18 cellular contexts compared by ENCODE assay signal in the genomic region with DNA sequence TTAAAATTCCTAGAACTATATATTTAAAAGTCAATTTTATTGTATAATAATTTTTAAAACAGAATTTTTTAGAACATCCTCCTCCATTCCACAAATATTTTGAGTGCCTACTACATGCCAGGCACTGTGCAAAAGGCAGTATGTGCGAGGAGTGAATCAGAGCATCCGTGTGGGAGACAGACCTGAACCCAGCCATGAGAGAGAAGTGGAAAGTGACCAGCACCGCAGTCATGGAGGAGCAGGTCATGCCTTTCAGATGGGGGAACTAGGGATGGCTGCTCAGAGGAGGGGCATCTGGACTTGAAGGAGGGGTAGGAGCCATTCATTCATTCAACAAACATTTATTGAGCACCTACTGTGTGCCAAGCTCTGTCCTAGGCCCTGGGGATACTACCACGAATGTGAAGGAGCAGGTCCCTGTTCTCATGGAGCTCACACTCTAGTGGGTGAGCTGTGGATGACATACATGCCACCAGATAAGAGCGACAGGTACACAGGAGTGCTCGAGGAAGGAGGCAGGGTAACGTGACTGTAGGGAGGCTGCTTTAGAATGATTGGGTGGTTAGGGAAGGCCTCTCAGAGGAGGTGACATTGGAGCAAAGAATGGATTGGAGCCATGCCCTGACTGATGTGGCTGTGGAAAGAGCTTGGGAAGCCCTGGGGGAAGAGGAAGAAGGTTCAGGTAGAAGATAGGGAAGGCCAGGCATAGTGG. TPM values are rescaled to one million over a fixed set of nuclear protein-coding genes. Genes with fewer than 3 reads are reported as not detected.
DNase-seq lines count a peak whose midpoint lies in the region; ATAC-seq and TF ChIP-seq lines count a peak whose summit lies in the region.
"Had no signal": no experiment of that assay in that cellular context is flagged by ENCODE, and none has a peak within 500 bp of the region (broad histone marks: within the 10 kb centered on the region; RNA-seq: fewer than 3 reads in every experiment).

No MANE protein-coding gene starts in this region.

- H3K79me2 ChIP-seq in mesendoderm (ENCODE audit: control insufficient read depth, insufficient read depth, low read length) (no peaks in the 10 kb centered on the region), MM.1S (ENCODE audit: low read length) (no peaks in the 10 kb centered on the region)

- no peak overlapping the region for H2BK5ac ChIP-seq in mesendoderm (ENCODE audit: low read length)

- in situ Hi-C loops in GM13977 (cut with MboI; ENCODE audit: low pct_unique_long_range_greater_than_20kb, low sequenced_read_pairs, unreplicated experiment): no loop called here

- no peak overlapping the region for H3K9ac ChIP-seq in mesendoderm (ENCODE audit: low read length)
- no peak overlapping the region for H3K9ac ChIP-seq in MM.1S (ENCODE audit: low read length)
- H3K9ac ChIP-seq: BLaER1 treated with 17β-estradiol and CSF1 and Interleukin-3, amounts not matched to agents 10 nM and 100 nM had no signal

- no peaks in the 10 kb centered on the region for H3K9me2 ChIP-seq in MM.1S (replicated peaks; ENCODE audit: insufficient read depth, low read length)

- H4K5ac ChIP-seq in mesendoderm (ENCODE audit: low read length): no peak overlapping the region

- H3K9me3 ChIP-seq in T-helper 17 cell (ENCODE audit: control insufficient read depth, low read length, poor library complexity, severe bottlenecking) (no peaks in the 10 kb centered on the region), thymus (ENCODE audit: control insufficient read depth) (no peaks in the 10 kb centered on the region), MM.1S (replicated peaks; ENCODE audit: insufficient read depth, low read length) (no peaks in the 10 kb centered on the region)
- H3K9me3 ChIP-seq: BLaER1 treated with 17β-estradiol and CSF1 and Interleukin-3, amounts not matched to agents 10 nM and 100 nM had no signal

- H3K27ac ChIP-seq in mesendoderm (ENCODE audit: low read depth, low read length) (no peak overlapping the region), thymus (ENCODE audit: low read depth) (peak overlapping the region; percentile 22), MM.1S (ENCODE audit: low read length) (no peak overlapping the region)
- H3K27ac ChIP-seq: BLaER1 treated with 17β-estradiol and CSF1 and Interleukin-3, amounts not matched to agents 10 nM and 100 nM had no signal

- no peak overlapping the region for H2AFZ ChIP-seq in MM.1S (ENCODE audit: low read length)

- no peak overlapping the region for H2AK5ac ChIP-seq in mesendoderm (ENCODE audit: low read length)

- no peak overlapping the region for H2BK120ac ChIP-seq in mesendoderm (ENCODE audit: low read depth, low read length)

- H3K36me3 Mint-ChIP-seq in T-helper 17 cell (ENCODE audit: low read depth): peaks cover 3% of the 10 kb centered on the region
- H3K36me3 Mint-ChIP-seq: CD4-positive, CD25-positive, alpha-beta regulatory T cell; IgD-negative memory B cell had no signal

- WGBS in mesendoderm (ENCODE audit: extremely low coverage, insufficient coverage, low lambda C conversion rate): no CpG with 5 or more reads among the region's 7 CpGs
- WGBS in thymus: 97% methylated on average over 7 of the region's 7 CpGs

- H3K27me3 ChIP-seq in mesendoderm (ENCODE audit: insufficient read depth, low read length, poor library complexity) (peaks cover 14% of the 10 kb centered on the region), thymus (ENCODE audit: control insufficient read depth, insufficient read depth) (no peaks in the 10 kb centered on the region), MM.1S (replicated peaks; ENCODE audit: insufficient read depth, low read length) (peaks cover 21% of the 10 kb centered on the region)

- H3K27ac Mint-ChIP-seq in T-helper 17 cell: peak overlapping the region; percentile 60
- H3K27ac Mint-ChIP-seq: CD4-positive, CD25-positive, alpha-beta regulatory T cell; IgD-negative memory B cell had no signal

- ATAC-seq in T-helper 17 cell: no peak
- no peak for ATAC-seq in HG02678 (IDR thresholded peaks at IDR 0.05; ENCODE audit: unreplicated experiment)
- no peak for ATAC-seq in GM18861 (IDR thresholded peaks at IDR 0.05; ENCODE audit: unreplicated experiment)
- ATAC-seq: HCT116 had no signal

- H3K4me1 ChIP-seq in mesendoderm (ENCODE audit: control insufficient read depth, low read depth, low read length): no peaks in the 10 kb centered on the region
- peaks cover 54% of the 10 kb centered on the region for H3K4me1 ChIP-seq in thymus (ENCODE audit: control insufficient read depth, insufficient read depth, low read length)
- H3K4me1 ChIP-seq in MM.1S (ENCODE audit: low read length): no peaks in the 10 kb centered on the region

- no peak for TF ChIP-seq CTCF in GM13977 (IDR thresholded peaks at IDR 0.05; ENCODE audit: extremely low read depth, insufficient read depth, missing control alignments)
- TF ChIP-seq CTCF in MM.1S (IDR thresholded peaks at IDR 0.05; ENCODE audit: low read length): no peak

- H3K4me3 ChIP-seq in mesendoderm (ENCODE audit: low read length) (no peak overlapping the region), thymus (ENCODE audit: low read length) (no peak overlapping the region), MM.1S (ENCODE audit: low read length) (no peak overlapping the region)
- H3K4me3 ChIP-seq: BLaER1 treated with 17β-estradiol and CSF1 and Interleukin-3, amounts not matched to agents 10 nM and 100 nM had no signal

- H3K18ac ChIP-seq in mesendoderm (ENCODE audit: low read length): no peak overlapping the region

- no peak overlapping the region for H3K56ac ChIP-seq in mesendoderm (ENCODE audit: low read length)

- peaks cover 85% of the 10 kb centered on the region for H3K27me3 Mint-ChIP-seq in T-helper 17 cell

- no peaks in the 10 kb centered on the region for H4K20me1 ChIP-seq in MM.1S (ENCODE audit: insufficient read depth, low read length)

- H3K4me2 ChIP-seq in mesendoderm (ENCODE audit: low read length) (no peak overlapping the region), MM.1S (ENCODE audit: low read depth, low read length) (no peak overlapping the region)
- H3K4me2 ChIP-seq: BLaER1 treated with 17β-estradiol and CSF1 and Interleukin-3, amounts not matched to agents 10 nM and 100 nM had no signal

- H3K23ac ChIP-seq in mesendoderm (ENCODE audit: low read length): peak overlapping the region; percentile 66

- peaks cover 3% of the 10 kb centered on the region for H3K4me1 Mint-ChIP-seq in T-helper 17 cell
- H3K4me1 Mint-ChIP-seq: IgD-negative memory B cell had no signal

- H3F3A ChIP-seq in MM.1S (ENCODE audit: insufficient read depth, low read length): no peaks in the 10 kb centered on the region

- H3K4me3 Mint-ChIP-seq in T-helper 17 cell: no peak overlapping the region
- H3K4me3 Mint-ChIP-seq: CD4-positive, CD25-positive, alpha-beta regulatory T cell; IgD-negative memory B cell had no signal

- DNase-seq in GM13977 (ENCODE audit: low spot score): peak; percentile 15
- DNase-seq in T-helper 17 cell: no peak
- no peak for DNase-seq in mesendoderm
- DNase-seq in MM.1S: no peak
- DNase-seq: ACHN; Calu3; CD4-positive, CD25-positive, alpha-beta regulatory T cell; DMS79 treated with DMSO at 0.1 percent for 48 hours; EL had no signal

- no peak overlapping the region for H3K4ac ChIP-seq in mesendoderm (ENCODE audit: low read depth, low read length)

- H3K36me3 ChIP-seq in mesendoderm (ENCODE audit: control insufficient read depth, insufficient read depth, low read length) (no peaks in the 10 kb centered on the region), thymus (ENCODE audit: control insufficient read depth, insufficient read depth) (no peaks in the 10 kb centered on the region), MM.1S (replicated peaks; ENCODE audit: insufficient read depth, low read length) (no peaks in the 10 kb centered on the region)
- H3K36me3 ChIP-seq: BLaER1 treated with 17β-estradiol and CSF1 and Interleukin-3, amounts not matched to agents 10 nM and 100 nM had no signal

- H4K8ac ChIP-seq in mesendoderm (ENCODE audit: low read depth, low read length): no peak overlapping the region

- no peak overlapping the region for H2BK15ac ChIP-seq in mesendoderm (replicated peaks; ENCODE audit: low read depth)

- no peaks in the 10 kb centered on the region for H3K79me1 ChIP-seq in mesendoderm (ENCODE audit: low read length)

RNA-seq across cellular contexts. Expression of a gene that starts 3.1 kb away (rescaled TPM):
- not detected for total RNA-seq in T-helper 17 cell
- polyA plus RNA-seq in mesendoderm (2013, experiment 1 of 2): 0.76 TPM
- polyA plus RNA-seq in mesendoderm (2013, experiment 2 of 2): 1.0 TPM
- 48.3 TPM for polyA plus RNA-seq in thymus
- total RNA-seq: Calu3; CD4-positive, CD25-positive, alpha-beta regulatory T cell; HT1080 had no signal
- polyA plus RNA-seq: IgD-negative memory B cell had no signal

RNA-seq across cellular contexts. Expression of a gene that starts 17.1 kb away (rescaled TPM):
- total RNA-seq in T-helper 17 cell: not detected
- 0.45 TPM for polyA plus RNA-seq in mesendoderm (2013, experiment 1 of 2)
- polyA plus RNA-seq in mesendoderm (2013, experiment 2 of 2): 0.52 TPM
- 0.62 TPM for polyA plus RNA-seq in thymus
- total RNA-seq: A172; Calu3; CD4-positive, CD25-positive, alpha-beta regulatory T cell; H4; HT1080 had no signal
- polyA plus RNA-seq: CD4-positive, CD25-positive, alpha-beta regulatory T cell; IgD-negative memory B cell had no signal

RNA-seq across cellular contexts. Expression of a gene that starts 58.6 kb away (rescaled TPM):
- total RNA-seq in T-helper 17 cell: under 1 TPM; 0.39 to 0.65 TPM
- 19.0 TPM for polyA plus RNA-seq in mesendoderm (2013, experiment 1 of 2)
- 19.0 TPM for polyA plus RNA-seq in mesendoderm (2013, experiment 2 of 2)
- polyA plus RNA-seq in thymus: 1.5 TPM
